27 cellular contexts compared by ENCODE assay signal in the genomic region with DNA sequence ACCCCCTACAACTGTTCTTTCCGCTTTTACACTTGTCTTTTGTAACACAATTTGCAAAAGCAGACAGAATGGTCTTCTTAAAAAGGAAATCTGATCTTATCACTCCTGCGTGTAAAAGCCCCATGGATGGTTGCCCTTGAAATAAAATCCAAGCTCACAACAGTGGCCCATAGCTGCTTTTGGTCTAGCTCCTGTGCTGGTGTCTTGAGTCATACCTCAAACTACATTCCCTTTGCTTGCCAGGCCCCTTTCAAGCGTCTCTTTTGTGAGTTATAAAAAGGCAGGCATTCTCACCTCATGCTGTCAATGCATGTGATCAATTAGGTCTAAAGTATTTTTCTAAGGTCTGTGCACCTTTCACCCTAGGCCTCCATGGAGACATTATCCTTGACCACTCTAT.
"Had no signal": no experiment of that assay in that cellular context is flagged by ENCODE, and none has a peak within 500 bp of the region (broad histone marks: within the 10 kb centered on the region; RNA-seq: fewer than 3 reads in every experiment).

No MANE protein-coding gene starts in this region.

- ATAC-seq: body of pancreas; mucosa of descending colon; natural killer cell treated with Interleukin-12 subunit alpha and Interleukin-12 subunit beta and Interleukin-15 and Interleukin-18, amount 100 ng/mL, for 72 hours; sciatic nerve had no signal

- H3K27ac Mint-ChIP-seq: activated naive CD8-positive, alpha-beta T cell treated with anti-CD3 and anti-CD28 coated beads for 36 hours; stimulated activated naive CD8-positive, alpha-beta T cell treated with anti-CD3 and anti-CD28 coated beads, Interleukin-15, Interleukin-2, amounts not matched to agents 100 ng/mL and 50 ng/mL, for 24 hours had no signal

- H3K4me3 ChIP-seq: adrenal gland, body of pancreas, cardiac muscle cell, coronary artery, dorsolateral prefrontal cortex, left ventricle myocardium inferior, lung, mucosa of descending colon, ovary, prostate gland, skin epidermis, thoracic aorta had no signal

- H3K4me3 Mint-ChIP-seq: activated naive CD8-positive, alpha-beta T cell treated with anti-CD3 and anti-CD28 coated beads for 36 hours; natural killer cell treated with Interleukin-12 subunit alpha and Interleukin-12 subunit beta and Interleukin-15 and Interleukin-18, amount 100 ng/mL, for 72 hours; stimulated activated naive CD8-positive, alpha-beta T cell treated with anti-CD3 and anti-CD28 coated beads, Interleukin-15, Interleukin-2, amounts not matched to agents 100 ng/mL and 50 ng/mL, for 24 hours had no signal

- DNase-seq: activated CD4-positive, alpha-beta T cell treated with anti-CD3 and anti-CD28 coated beads for 1 hour; activated CD4-positive, alpha-beta T cell treated with anti-CD3 and anti-CD28 coated beads, Interleukin-2, amount 50 U/mL, for 48 hours; activated CD8-positive, alpha-beta memory T cell treated with anti-CD3 and anti-CD28 coated beads for 24 hours; activated naive CD4-positive, alpha-beta T cell treated with Interleukin-2 at 50 U/mL for 16 hours; activated naive CD8-positive, alpha-beta T cell treated with anti-CD3 and anti-CD28 coated beads for 36 hours; adrenal gland; aorta; body of pancreas; cerebellar nuclear complex; dorsolateral prefrontal cortex; effector memory CD4-positive, alpha-beta T cell; left ventricle myocardium inferior; mucosa of descending colon; ovary; retina; stimulated activated CD4-positive, alpha-beta T cell treated with anti-CD3 and anti-CD28 coated beads, Interleukin-12 subunit alpha, Interleukin-12 subunit beta, amount 100 ng/mL, for 4 hours; stimulated activated CD4-positive, alpha-beta T cell treated with anti-CD3 and anti-CD28 coated beads, Interleukin-4, amount 100 ng/mL, for 1 hour; T-helper 9 cell had no signal

- H3K4me1 ChIP-seq: body of pancreas, left ventricle myocardium inferior, prostate gland had no signal

- H3K27me3 ChIP-seq: adrenal gland, body of pancreas, cardiac muscle cell, dorsolateral prefrontal cortex, ovary had no signal

- H3K9me3 Mint-ChIP-seq: activated naive CD8-positive, alpha-beta T cell treated with anti-CD3 and anti-CD28 coated beads for 36 hours; natural killer cell treated with Interleukin-12 subunit alpha and Interleukin-12 subunit beta and Interleukin-15 and Interleukin-18, amount 100 ng/mL, for 72 hours; stimulated activated naive CD8-positive, alpha-beta T cell treated with anti-CD3 and anti-CD28 coated beads, Interleukin-15, Interleukin-2, amounts not matched to agents 100 ng/mL and 50 ng/mL, for 24 hours had no signal

- H3K27me3 Mint-ChIP-seq: activated naive CD8-positive, alpha-beta T cell treated with anti-CD3 and anti-CD28 coated beads for 36 hours; natural killer cell treated with Interleukin-12 subunit alpha and Interleukin-12 subunit beta and Interleukin-15 and Interleukin-18, amount 100 ng/mL, for 72 hours; stimulated activated naive CD8-positive, alpha-beta T cell treated with anti-CD3 and anti-CD28 coated beads, Interleukin-15, Interleukin-2, amounts not matched to agents 100 ng/mL and 50 ng/mL, for 24 hours had no signal

- H3K36me3 Mint-ChIP-seq: natural killer cell treated with Interleukin-12 subunit alpha and Interleukin-12 subunit beta and Interleukin-15 and Interleukin-18, amount 100 ng/mL, for 72 hours had no signal

- H3K36me3 ChIP-seq: adrenal gland, cardiac muscle cell, left ventricle myocardium inferior, ovary, prostate gland, thoracic aorta had no signal

- H3K9me3 ChIP-seq: adrenal gland, body of pancreas, left ventricle myocardium inferior, mucosa of descending colon, ovary, prostate gland, thoracic aorta had no signal
